Comparison of ENCODE assay signal across 8 cellular contexts in the genomic region with DNA sequence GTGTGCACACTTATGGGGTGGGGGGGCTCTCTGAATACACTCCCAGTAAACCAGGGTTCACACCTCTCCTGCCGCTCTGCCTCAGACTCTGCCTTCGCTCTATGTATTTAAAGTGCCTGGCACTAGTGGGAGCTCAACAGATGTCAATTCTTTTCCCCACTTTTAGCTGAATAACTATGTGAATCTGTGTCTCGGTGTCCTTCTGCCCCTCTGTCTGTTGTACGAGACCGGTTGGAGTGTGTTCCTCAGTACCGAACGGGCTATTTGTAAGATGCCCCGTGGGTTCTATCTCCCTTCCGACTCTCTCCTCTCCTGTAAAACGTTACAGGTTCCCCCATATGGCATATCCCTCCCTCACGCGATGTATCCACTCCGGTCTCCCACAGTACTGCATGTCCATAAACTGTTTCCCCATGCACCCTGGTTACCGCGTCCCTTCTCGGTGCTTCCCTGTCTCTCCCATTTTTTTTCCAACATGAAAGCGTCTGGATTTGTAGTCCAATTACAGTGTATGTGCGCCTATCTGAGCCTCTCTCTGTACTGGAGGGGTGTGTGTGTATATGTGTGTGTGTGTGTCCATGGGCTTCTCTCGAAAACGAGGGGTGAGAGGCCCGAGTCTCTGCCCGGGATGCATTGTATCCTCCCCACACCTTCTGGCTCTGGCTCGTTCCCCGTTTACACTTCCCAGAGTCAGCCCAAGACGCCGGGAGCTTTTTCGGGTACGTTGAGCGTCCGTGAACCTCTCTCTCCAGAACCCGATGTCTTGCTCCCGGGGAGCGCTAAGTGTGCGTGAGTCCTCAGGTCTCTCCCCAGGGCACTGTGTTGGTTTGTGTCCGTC. TPM values are rescaled to one million over a fixed set of nuclear protein-coding genes. Genes with fewer than 3 reads are reported as not detected.
DNase-seq lines count a peak whose midpoint lies in the region; ATAC-seq, FAIRE-seq and TF ChIP-seq lines count a peak whose summit lies in the region.

No MANE protein-coding gene starts in this region.

- peaks cover 63% of the 10 kb centered on the region for H3K79me2 ChIP-seq in astrocyte (ENCODE audit: insufficient read depth, low read length)

- peak overlapping the region; percentile 98 for H3K4me2 ChIP-seq in astrocyte (ENCODE audit: low read length)

- H3K4me1 ChIP-seq in astrocyte (ENCODE audit: insufficient read depth, low read length) (peaks cover 22% of the 10 kb centered on the region), iPS DF 6.9 (ENCODE audit: control insufficient read depth, insufficient read depth, low read length) (peaks cover 6% of the 10 kb centered on the region; the same call in 1 of the 2 replicates), sigmoid colon (peaks cover 0 to 47% (median 35%) of the 10 kb centered on the region in 4 donors)

- intact Hi-C loops in sigmoid colon (cut with DNase I) = loop anchor here (2.0 to 10.0 kb wide), 7 partner anchors 101 to 702 kb away; a partner anchor contains a TSS

- H3K27ac Mint-ChIP-seq in astrocyte (ENCODE audit: unreplicated experiment) = peak overlapping the region; percentile 97

- H3K9me3 Mint-ChIP-seq in astrocyte (ENCODE audit: unreplicated experiment) = no peaks in the 10 kb centered on the region

- DNase-seq in DMS114 treated with DMSO at 0.1 percent for 48 hours (lab: John Stamatoyannopoulos, UW; ENCODE audit: unreplicated experiment) (peak; percentile 29), LNCaP clone FGC (ENCODE audit: low read depth) (no peak), astrocyte (ENCODE audit: low read depth) (peak; percentile 54), iPS DF 6.9 (ENCODE audit: low read depth, low spot score) (no peak), sigmoid colon (peak; percentile 74), GM20000 (ENCODE audit: low spot score) (no peak), NCI-H187 treated with DMSO at 0.1 percent for 48 hours (lab: John Stamatoyannopoulos, UW) (no peak)

- ATAC-seq in HG03565 (IDR thresholded peaks at IDR 0.05; ENCODE audit: unreplicated experiment) = no peak

- WGBS in iPS DF 6.9 (ENCODE audit: insufficient coverage, insufficient read length) = no CpG with 5 or more reads among the region's 35 CpGs
- WGBS in sigmoid colon, 2 donors = 6 to 27% methylated on average over 35 of the region's 35 CpGs

- H3K9ac ChIP-seq in astrocyte (ENCODE audit: low read length) = peak overlapping the region; percentile 100

- H3K27ac ChIP-seq in astrocyte (ENCODE audit: low read depth, low read length) = peak overlapping the region; percentile 96
- H3K27ac ChIP-seq in iPS DF 6.9 (ENCODE audit: low read length) = no peak overlapping the region
- H3K27ac ChIP-seq in sigmoid colon = peak overlapping the region; percentile 97 to 99 (median 98)

- peaks cover 56% of the 10 kb centered on the region for H4K20me1 ChIP-seq in astrocyte (ENCODE audit: insufficient read depth, low read length)

- H3K27me3 ChIP-seq in astrocyte (ENCODE audit: insufficient read depth, low read length) (no peaks in the 10 kb centered on the region), iPS DF 6.9 (ENCODE audit: control insufficient read depth, insufficient read depth, low read length) (peaks cover 3% of the 10 kb centered on the region; the same call in 1 of the 2 replicates), sigmoid colon (no peaks in the 10 kb centered on the region)

- no peak for TF ChIP-seq EP300 in sigmoid colon (IDR thresholded peaks at IDR 0.05)

- H3K9me3 ChIP-seq in astrocyte (ENCODE audit: insufficient read depth, low read depth, low read length) (no peaks in the 10 kb centered on the region), iPS DF 6.9 (ENCODE audit: control insufficient read depth, insufficient read depth, low read length) (no peaks in the 10 kb centered on the region), sigmoid colon (no peaks in the 10 kb centered on the region)

- H3K4me3 ChIP-seq in LNCaP clone FGC (ENCODE audit: low read depth, low read length) (peak overlapping the region; percentile 78), astrocyte (ENCODE audit: insufficient read depth, low read depth, low read length) (peak overlapping the region; percentile 88), iPS DF 6.9 (ENCODE audit: low read length) (peak overlapping the region; percentile 97), sigmoid colon (peak overlapping the region; percentile 85 to 94 (median 92))

- no peaks in the 10 kb centered on the region for H3K27me3 Mint-ChIP-seq in astrocyte (ENCODE audit: low read depth, unreplicated experiment)

- FAIRE-seq in astrocyte (lab: Jason Lieb, UNC) = no peak

- peak overlapping the region; percentile 96 for H3K4me3 Mint-ChIP-seq in astrocyte (ENCODE audit: unreplicated experiment)

- H2AFZ ChIP-seq in astrocyte (ENCODE audit: low read depth, low read length) = peak overlapping the region; percentile 24

- H3K36me3 Mint-ChIP-seq in astrocyte (ENCODE audit: low read depth, unreplicated experiment) = peaks cover 9% of the 10 kb centered on the region

- peak; percentile 36 for TF ChIP-seq CTCF in LNCaP clone FGC (IDR thresholded peaks at IDR 0.05; ENCODE audit: control insufficient read depth, extremely low read depth, insufficient read depth)
- TF ChIP-seq CTCF in astrocyte (IDR thresholded peaks at IDR 0.05; ENCODE audit: insufficient read depth, low read depth, low read length) = no peak
- TF ChIP-seq CTCF in sigmoid colon (IDR thresholded peaks at IDR 0.05) = peak in 2 of 4 experiments; percentile 8 to 42
- no peak for TF ChIP-seq CTCF in GM20000 (IDR thresholded peaks at IDR 0.05; ENCODE audit: extremely low read depth, missing control alignments)

- H3K4me1 Mint-ChIP-seq in astrocyte (ENCODE audit: low read depth, unreplicated experiment) = peaks cover 49% of the 10 kb centered on the region

- TF ChIP-seq POLR2A in sigmoid colon (IDR thresholded peaks at IDR 0.05) = no peak

- no peaks in the 10 kb centered on the region for H3K36me3 ChIP-seq in astrocyte (ENCODE audit: insufficient read depth, low read length)
- H3K36me3 ChIP-seq in iPS DF 6.9 (ENCODE audit: control insufficient read depth, insufficient read depth, low read length) = no peaks in the 10 kb centered on the region
- no peaks in the 10 kb centered on the region for H3K36me3 ChIP-seq in sigmoid colon

RNA-seq across cellular contexts. Expression of a gene that starts 1.5 kb away (rescaled TPM):
- total RNA-seq in astrocyte (107 and 118 TPM in 2 replicates), sigmoid colon (10 to 100 TPM; 26.6 to 35.3 (median 29.8) TPM)
- 10 to 100 TPM in 2 of 3 donors, 1 to 10 TPM in 1; 6.7 to 17.8 (median 10.2) TPM for polyA plus RNA-seq in sigmoid colon

Comparison
In these comparisons a context has a peak if more than half of its experiments do, and no peak if none do; other contexts are left out.
1. DNase-seq: peak in DMS114 treated with DMSO at 0.1 percent for 48 hours (single experiment), astrocyte (single experiment) and sigmoid colon (single experiment); none in LNCaP clone FGC (single experiment), iPS DF 6.9 (single experiment), GM20000 (single experiment) and NCI-H187 treated with DMSO at 0.1 percent for 48 hours (single experiment).
2. Peak in every context shown above with its lines, with median percentiles within 50 percentile points of each other: H3K4me3 ChIP-seq.